ENCODE assay signal across 8 cellular contexts in the genomic region with DNA sequence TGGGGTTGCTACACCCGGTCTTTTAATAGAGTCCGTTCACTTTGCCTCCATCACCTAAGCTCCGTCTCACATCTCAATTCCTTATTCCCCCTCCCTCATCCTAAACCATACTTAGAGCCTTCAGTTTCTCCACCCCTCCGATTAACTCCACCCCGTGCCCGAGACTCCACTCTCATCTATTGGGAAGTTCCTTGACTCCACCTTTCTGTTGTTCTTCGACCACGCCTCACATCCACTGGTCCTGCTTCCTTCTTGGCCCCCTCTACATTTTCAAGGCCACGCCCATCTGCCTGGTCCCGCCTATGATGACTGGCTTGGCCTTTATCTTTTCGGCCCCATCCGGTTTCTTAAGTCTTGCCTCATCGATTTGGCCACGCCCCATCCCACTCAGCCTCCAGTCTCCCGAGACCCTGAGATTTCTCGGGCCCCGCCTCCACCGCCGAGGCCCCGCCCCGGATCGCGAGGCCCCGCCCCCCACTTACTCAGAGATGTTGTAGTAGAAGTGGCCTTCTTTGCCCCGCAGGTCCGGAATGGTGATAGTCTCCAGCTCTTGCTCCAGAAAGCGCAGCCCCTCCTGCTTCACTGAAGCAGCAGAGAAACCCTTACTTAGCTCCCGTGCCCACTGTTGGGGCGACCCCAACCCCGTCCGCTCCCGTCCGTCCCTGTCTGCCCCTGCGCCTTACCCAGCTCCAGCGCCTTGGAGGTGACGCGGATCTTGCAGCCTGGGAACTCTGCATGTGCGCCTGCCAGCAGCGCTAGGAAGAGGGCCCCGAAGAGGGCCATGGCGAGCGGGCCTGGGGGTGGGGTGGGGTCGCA. TPM values are rescaled to one million over a fixed set of nuclear protein-coding genes. Genes with fewer than 3 reads are reported as not detected.
DNase-seq lines count a peak whose midpoint lies in the region; ATAC-seq and TF ChIP-seq lines count a peak whose summit lies in the region.

No MANE protein-coding gene starts in this region.

- H3K27me3 ChIP-seq in Caco-2 (replicated peaks; ENCODE audit: control insufficient read depth, insufficient read depth, low read length) (no peaks in the 10 kb centered on the region), SJSA1 (replicated peaks) (no peaks in the 10 kb centered on the region)

- H3K4me1 Mint-ChIP-seq in Caco-2 (ENCODE audit: low read depth, unreplicated experiment), result peaks cover 9% of the 10 kb centered on the region

- H3K27me3 Mint-ChIP-seq in Caco-2 (ENCODE audit: insufficient read depth, unreplicated experiment), result no peaks in the 10 kb centered on the region

- H3K9me3 ChIP-seq in Caco-2, result no peaks in the 10 kb centered on the region
- no peaks in the 10 kb centered on the region for H3K9me3 ChIP-seq in SJSA1 (replicated peaks)

- no TSS peak for BruUV-seq in Caco-2 (replicated peaks; lab: Mats Ljungman, UMichigan)

- POLR2A ChIA-PET in Caco-2 (lab: Charles Lee), result interaction anchor here (0.7 kb wide), 1 partner anchor 1483 kb away, joined by 8 read pairs; no protein-coding TSS in a partner anchor

- peaks cover 14% of the 10 kb centered on the region for H3K36me3 Mint-ChIP-seq in Caco-2 (ENCODE audit: insufficient read depth, unreplicated experiment)

- no peak overlapping the region for H3K27ac ChIP-seq in SJSA1

- H3K36me3 ChIP-seq in Caco-2 (ENCODE audit: control insufficient read depth, insufficient read depth, low read length), result no peaks in the 10 kb centered on the region
- no peaks in the 10 kb centered on the region for H3K36me3 ChIP-seq in SJSA1

- intact Hi-C loops in Caco-2 (cut with micrococcal nuclease; ENCODE audit: unreplicated experiment), result no loop called here

- H3K4me3 Mint-ChIP-seq in Caco-2 (ENCODE audit: unreplicated experiment), result peak overlapping the region; percentile 72

- peak; percentile 74 to 93 for DNase-seq in Caco-2
- DNase-seq in HT-29 (ENCODE audit: low spot score), result peak; percentile 94
- peak; percentile 94 to 99 for DNase-seq in SJSA1 (ENCODE audit: low read depth in 1 of 2, low spot score in 2 of 2)
- DNase-seq in activated naive CD4-positive, alpha-beta T cell treated with Interleukin-2 at 50 U/mL for 16 hours, result peak; percentile 94
- DNase-seq in glomerular endothelial cell (ENCODE audit: extremely low read depth, low read depth, low spot score), result peak; percentile 99
- peak; percentile 6 to 92 (median 70) for DNase-seq in nucleus accumbens (lab: John Stamatoyannopoulos, UW)
- peak; percentile 71 for DNase-seq in superior temporal gyrus (ENCODE audit: extremely low spot score)

- peak; percentile 85 for ATAC-seq in GM21360 (IDR thresholded peaks at IDR 0.05; ENCODE audit: unreplicated experiment)

- CTCF ChIA-PET in Caco-2 (lab: Charles Lee), result interaction anchor here (0.6 to 1.9 kb wide), 4 partner anchors 10 to 1247 kb away, joined by 3 to 6 read pairs (median 4); no protein-coding TSS in a partner anchor

- H3K27ac Mint-ChIP-seq in Caco-2 (ENCODE audit: unreplicated experiment), result no peak overlapping the region

- H3K4me3 ChIP-seq in Caco-2 (ENCODE audit: low read depth, low read length), result no peak overlapping the region
- peak overlapping the region; percentile 27 for H3K4me3 ChIP-seq in SJSA1

- no peak for TF ChIP-seq CTCF in Caco-2 (IDR thresholded peaks at IDR 0.05; ENCODE audit: insufficient read depth in 1 of 2, low read depth in 1 of 2, low read length in 1 of 2, severe bottlenecking in 1 of 2, unreplicated experiment in 1 of 2)

- H3K9me3 Mint-ChIP-seq in Caco-2 (ENCODE audit: unreplicated experiment), result no peaks in the 10 kb centered on the region

- H3K4me1 ChIP-seq in Caco-2 (peaks cover 12% of the 10 kb centered on the region), SJSA1 (replicated peaks) (peaks cover 16% of the 10 kb centered on the region)

RNA-seq across cellular contexts. Expression of a gene that starts 1.1 kb away (rescaled TPM):
- total RNA-seq in Caco-2 (2022), result 39.6 and 42.6 TPM in 2 replicates
- 1.0 and 2.1 TPM in 2 replicates for total RNA-seq in HT-29 (2014; rRNA removed; shearing (Covaris generic))
- 4.2 and 6.6 TPM in 2 replicates for total RNA-seq in SJSA1 (2014; rRNA removed; shearing (Covaris generic))
- total RNA-seq in glomerular endothelial cell, result 24.6 and 28.1 TPM in 2 replicates

RNA-seq across cellular contexts. Expression of a gene that starts 19.7 kb away (rescaled TPM):
- 282 and 294 TPM in 2 replicates for total RNA-seq in Caco-2 (2022)
- total RNA-seq in HT-29 (2014; rRNA removed; shearing (Covaris generic)), result 151 and 162 TPM in 2 replicates
- total RNA-seq in SJSA1 (2014; rRNA removed; shearing (Covaris generic)), result 50.2 and 76.8 TPM in 2 replicates
- 190 and 234 TPM in 2 replicates for total RNA-seq in glomerular endothelial cell

RNA-seq across cellular contexts. Expression of a gene that starts 19.9 kb away (rescaled TPM):
- total RNA-seq in Caco-2 (2022) (12.6 TPM in 2 replicates), glomerular endothelial cell (3.4 and 4.8 TPM in 2 replicates)
- 8.9 and 11.4 TPM in 2 replicates for total RNA-seq in HT-29 (2014; rRNA removed; shearing (Covaris generic))
- total RNA-seq in SJSA1 (2014; rRNA removed; shearing (Covaris generic)), result 1.9 and 2.7 TPM in 2 replicates

RNA-seq across cellular contexts. Expression of a gene that starts 23.5 kb away (rescaled TPM):
- 6.7 and 7.3 TPM in 2 replicates for total RNA-seq in Caco-2 (2022)
- 7.1 and 10.4 TPM in 2 replicates for total RNA-seq in HT-29 (2014; rRNA removed; shearing (Covaris generic))
- 0.89 TPM in 1 of 2 replicates, not detected in the other for total RNA-seq in SJSA1 (2014; rRNA removed; shearing (Covaris generic))
- total RNA-seq in glomerular endothelial cell, result 0.29 TPM in 1 of 2 replicates, not detected in the other

RNA-seq across cellular contexts. Expression of a gene that starts 23.6 kb away (rescaled TPM):
- 66.5 and 75.9 TPM in 2 replicates for total RNA-seq in Caco-2 (2022)
- 25.5 and 31.7 TPM in 2 replicates for total RNA-seq in HT-29 (2014; rRNA removed; shearing (Covaris generic))
- total RNA-seq in SJSA1 (2014; rRNA removed; shearing (Covaris generic)), result 5.2 and 9.6 TPM in 2 replicates
- total RNA-seq in glomerular endothelial cell, result 12.8 and 17.4 TPM in 2 replicates
